In genomic region chr10:22366771-22367170, GRCh38 we compare ENCODE assay signal across 19 cellular contexts. TPM values are rescaled to one million over a fixed set of nuclear protein-coding genes. Genes with fewer than 3 reads are reported as not detected.
"Had no signal": no experiment of that assay in that cellular context is flagged by ENCODE, and none has a peak within 500 bp of the region (broad histone marks: within the 10 kb centered on the region; RNA-seq: fewer than 3 reads in every experiment).

No MANE protein-coding gene starts in this region.

- H3K4me1 ChIP-seq: body of pancreas, right lobe of liver, transverse colon had no signal

- H3K9me3 Mint-ChIP-seq: stimulated activated effector memory CD8-positive, alpha-beta T cell treated with anti-CD3 and anti-CD28 coated beads, Interleukin-12 subunit alpha, Interleukin-12 subunit beta, amount 100 ng/mL, for 72 hours had no signal

- H3K27ac Mint-ChIP-seq: progenitor cell of endocrine pancreas had no signal

- H3K4me3 Mint-ChIP-seq: stimulated activated effector memory CD8-positive, alpha-beta T cell treated with anti-CD3 and anti-CD28 coated beads, Interleukin-12 subunit alpha, Interleukin-12 subunit beta, amount 100 ng/mL, for 72 hours had no signal

- H3K36me3 Mint-ChIP-seq: stimulated activated effector memory CD8-positive, alpha-beta T cell treated with anti-CD3 and anti-CD28 coated beads, Interleukin-12 subunit alpha, Interleukin-12 subunit beta, amount 100 ng/mL, for 72 hours had no signal

- H3K9me3 ChIP-seq: body of pancreas, right lobe of liver, transverse colon had no signal

- DNase-seq: activated CD4-positive, CD25-positive, alpha-beta regulatory T cell treated with anti-CD3 and anti-CD28 coated beads, Interleukin-2, amount 50 U/mL, for 72 hours; activated gamma-delta T cell; activated T-cell treated with anti-CD3 and anti-CD28 coated beads for 4 hours; amniotic stem cell; body of pancreas; central memory CD4-positive, alpha-beta T cell; cortex of kidney; effector CD8-positive, alpha-beta T cell; foreskin melanocyte; head of caudate nucleus; mammary epithelial cell; naive thymus-derived CD4-positive, alpha-beta T cell; nucleus accumbens; right lobe of liver; substantia nigra; transverse colon had no signal

- H3K27me3 ChIP-seq: body of pancreas, transverse colon had no signal

- ATAC-seq: body of pancreas; naive thymus-derived CD4-positive, alpha-beta T cell; right lobe of liver had no signal

- H3K27me3 Mint-ChIP-seq: progenitor cell of endocrine pancreas had no signal

- H3K4me3 ChIP-seq: body of pancreas, right lobe of liver, transverse colon had no signal

- H3K36me3 ChIP-seq: right lobe of liver, transverse colon had no signal

- H3K27ac ChIP-seq: body of pancreas, right lobe of liver, transverse colon had no signal

RNA-seq across cellular contexts. Expression of gene SPAG6, which starts 21.5 kb away (rescaled TPM):
- total RNA-seq: mammary epithelial cell, mononuclear cell, right lobe of liver, transverse colon had no signal
- polyA plus RNA-seq: mammary epithelial cell; naive thymus-derived CD4-positive, alpha-beta T cell had no signal
